In the genomic region with DNA sequence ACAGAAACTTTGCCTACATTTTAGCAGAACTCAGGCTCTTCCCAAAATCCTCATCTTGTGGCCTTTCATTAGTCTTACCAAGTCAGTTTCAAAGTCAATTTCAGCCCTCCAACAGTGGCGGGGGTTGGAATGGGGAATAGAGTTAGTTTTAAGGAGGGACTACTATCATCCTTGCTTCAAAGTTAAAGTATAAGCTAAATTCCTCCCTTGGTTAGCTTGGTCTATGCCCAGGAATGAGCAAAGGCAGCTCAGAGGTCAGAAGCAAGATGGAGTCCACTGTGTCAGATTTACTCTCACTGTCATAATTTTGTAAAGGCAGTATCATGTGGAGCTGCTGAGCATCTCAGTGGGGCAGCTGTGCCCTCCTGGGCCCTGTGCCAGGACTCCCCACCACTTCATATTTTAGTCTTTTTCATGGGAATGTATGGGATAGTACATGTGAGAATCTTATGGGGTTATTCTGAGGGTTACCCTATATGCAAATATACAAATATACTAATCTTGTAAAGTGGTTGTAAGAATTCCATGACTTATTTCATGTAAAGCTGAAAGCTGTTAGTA, we compare ENCODE assay signal across 27 cellular contexts.
DNase-seq lines count a peak whose midpoint lies in the region; ATAC-seq and TF ChIP-seq lines count a peak whose summit lies in the region.
"Had no signal": no experiment of that assay in that cellular context is flagged by ENCODE, and none has a peak within 500 bp of the region (broad histone marks: within the 10 kb centered on the region; RNA-seq: fewer than 3 reads in every experiment).

No MANE protein-coding gene starts in this region.

- H3K9me3 ChIP-seq in AG04450 (ENCODE audit: control insufficient read depth, insufficient read depth, low read length): no peaks in the 10 kb centered on the region
- H3K9me3 ChIP-seq in IMR-90 (ENCODE audit: control insufficient read depth, insufficient read depth, low read length): 0 out of 2 replicates have a peak, but pooled peaks cover 2% of the 10 kb centered on the region
- no peaks in the 10 kb centered on the region for H3K9me3 ChIP-seq in mesenchymal stem cell (ENCODE audit: control insufficient read depth, low read length)
- H3K9me3 ChIP-seq in neuronal stem cell (replicated peaks in 1 of 2; ENCODE audit: control insufficient read depth in 2 of 2, insufficient read depth in 1 of 2, low read depth in 1 of 2, low read length in 2 of 2): peaks cover 3 to 11% of the 10 kb centered on the region in 2 donors
- H3K9me3 ChIP-seq: Peyer's patch, psoas muscle, thyroid gland had no signal

- H3K27me3 ChIP-seq in AG04450 (ENCODE audit: control insufficient read depth, insufficient read depth, low read length) (no peaks in the 10 kb centered on the region), IMR-90 (ENCODE audit: control insufficient read depth, insufficient read depth, low read length) (no peaks in the 10 kb centered on the region), mesenchymal stem cell (ENCODE audit: control insufficient read depth in 1 of 2, insufficient read depth in 1 of 2, low read length in 2 of 2) (no peaks in the 10 kb centered on the region), neuronal stem cell (ENCODE audit: control insufficient read depth in 3 of 3, insufficient read depth in 3 of 3, low read depth in 1 of 3, low read length in 3 of 3) (no peaks in the 10 kb centered on the region)
- H3K27me3 ChIP-seq: neural progenitor cell, Peyer's patch, thyroid gland had no signal

- H3K79me1 ChIP-seq in IMR-90 (ENCODE audit: low read depth in 1 of 2, low read length in 2 of 2) (no peaks in the 10 kb centered on the region), mesenchymal stem cell (replicated peaks; ENCODE audit: low read length, poor library complexity, severe bottlenecking) (no peaks in the 10 kb centered on the region), neuronal stem cell (ENCODE audit: low read depth, low read length) (no peaks in the 10 kb centered on the region)

- H3K36me3 Mint-ChIP-seq in brain: no peaks in the 10 kb centered on the region
- H3K36me3 Mint-ChIP-seq in activated CD4-positive, alpha-beta T cell treated with anti-CD3 and anti-CD28 coated beads, Interleukin-2, amount 10 ng/mL, durations not matched to agents 24 days and 14 days (ENCODE audit: low read depth): no peaks in the 10 kb centered on the region
- H3K36me3 Mint-ChIP-seq: CD8-positive, alpha-beta T cell; neural progenitor cell had no signal

- no peak overlapping the region for H3K23ac ChIP-seq in IMR-90 (ENCODE audit: low read depth, low read length)
- no peak overlapping the region for H3K23ac ChIP-seq in mesenchymal stem cell (ENCODE audit: low read length in 2 of 2)
- no peak overlapping the region for H3K23ac ChIP-seq in neuronal stem cell (ENCODE audit: low read depth, low read length, poor library complexity)

- dilution Hi-C loops in IMR-90 (cut with HindIII; ENCODE audit: low sequenced_read_pairs, unreplicated experiment): no loop called here

- H2AK5ac ChIP-seq in IMR-90 (ENCODE audit: low read depth, low read length): peak overlapping the region; percentile 46
- H2AK5ac ChIP-seq in mesenchymal stem cell (ENCODE audit: low read length, severe bottlenecking): no peak overlapping the region
- no peak overlapping the region for H2AK5ac ChIP-seq in neuronal stem cell (ENCODE audit: low read depth, low read length)

- no peak for TF ChIP-seq RAD21 in IMR-90 (IDR thresholded peaks at IDR 0.05; ENCODE audit: low read length)

- H4K91ac ChIP-seq in IMR-90 (ENCODE audit: insufficient read depth, low read depth, low read length) (peak overlapping the region; percentile 55), mesenchymal stem cell (ENCODE audit: low read length) (no peak overlapping the region), neuronal stem cell (ENCODE audit: low read depth, low read length, poor library complexity) (no peak overlapping the region)

- in situ Hi-C loops in IMR-90 (cut with MboI; ENCODE audit: low sequenced_read_pairs): loop anchor here (25.0 kb wide), 1 partner anchor 729 kb away; no protein-coding TSS in a partner anchor

- H3K27ac ChIP-seq in AG04450 (ENCODE audit: low read depth, low read length) (peak overlapping the region; percentile 22), IMR-90 (ENCODE audit: insufficient read depth, low read length) (no peak overlapping the region), mesenchymal stem cell (ENCODE audit: low read length, poor library complexity, severe bottlenecking) (peak overlapping the region; percentile 83), neuronal stem cell (replicated peaks; ENCODE audit: low read length) (no peak overlapping the region)
- H3K27ac ChIP-seq: KMS-11, neural progenitor cell, Peyer's patch, psoas muscle, skin epidermis, thyroid gland had no signal

- H2BK12ac ChIP-seq in mesenchymal stem cell (ENCODE audit: low read length in 2 of 2) (peak overlapping the region in 1 of 2 experiments; percentile 6), neuronal stem cell (ENCODE audit: low read length) (no peak overlapping the region)

- H3K4ac ChIP-seq in IMR-90 (ENCODE audit: low read depth, low read length): peak overlapping the region; percentile 83
- peak overlapping the region in 1 of 2 experiments; percentile 37 for H3K4ac ChIP-seq in mesenchymal stem cell (ENCODE audit: low read depth in 1 of 2, low read length in 2 of 2)
- H3K4ac ChIP-seq in neuronal stem cell (ENCODE audit: low read length): no peak overlapping the region

- H3K9me3 Mint-ChIP-seq in brain: peaks cover 0 to 5% (median 0%) of the 10 kb centered on the region in 5 experiments
- H3K9me3 Mint-ChIP-seq in activated CD4-positive, alpha-beta T cell treated with anti-CD3 and anti-CD28 coated beads, Interleukin-2, amount 10 ng/mL, durations not matched to agents 24 days and 14 days: no peaks in the 10 kb centered on the region
- H3K9me3 Mint-ChIP-seq: CD8-positive, alpha-beta T cell; stimulated activated naive CD8-positive, alpha-beta T cell treated with anti-CD3 and anti-CD28 coated beads, Interleukin-15, Interleukin-2, amounts not matched to agents 100 ng/mL and 50 ng/mL, for 24 hours had no signal

- peak overlapping the region; percentile 85 for H2BK5ac ChIP-seq in IMR-90 (ENCODE audit: low read depth, low read length, poor library complexity, severe bottlenecking)
- no peak overlapping the region for H2BK5ac ChIP-seq in mesenchymal stem cell (ENCODE audit: low read depth, low read length, poor library complexity, severe bottlenecking)
- no peak overlapping the region for H2BK5ac ChIP-seq in neuronal stem cell (ENCODE audit: low read length)

- H2AFZ ChIP-seq in IMR-90 (replicated peaks; ENCODE audit: low read length, poor library complexity) (no peak overlapping the region), mesenchymal stem cell (ENCODE audit: low read depth, low read length) (no peak overlapping the region), neuronal stem cell (ENCODE audit: low read length) (no peak overlapping the region)
- H2AFZ ChIP-seq: neural progenitor cell had no signal

- H3K27ac Mint-ChIP-seq in brain: peak overlapping the region in 3 of 5 experiments; percentile 29 to 85 (median 52)
- no peak overlapping the region for H3K27ac Mint-ChIP-seq in activated CD4-positive, alpha-beta T cell treated with anti-CD3 and anti-CD28 coated beads, Interleukin-2, amount 10 ng/mL, durations not matched to agents 24 days and 14 days
- H3K27ac Mint-ChIP-seq: activated CD8-positive, alpha-beta T cell treated with anti-CD3 and anti-CD28 coated beads, Interleukin-2, amount 10 ng/mL, durations not matched to agents 7 days and 5 days; CD8-positive, alpha-beta T cell; dendritic cell treated with granulocyte-macrophage colony-stimulating factor and Interleukin-4, amounts not matched to agents 40 ng/mL and 50 ng/mL, for 4 days; neural progenitor cell; stimulated activated naive CD8-positive, alpha-beta T cell treated with anti-CD3 and anti-CD28 coated beads, Interleukin-15, Interleukin-2, amounts not matched to agents 100 ng/mL and 50 ng/mL, for 24 hours had no signal

- WGBS in IMR-90 (ENCODE audit: extremely low coverage in 2 of 2, insufficient read length in 1 of 2), 2 experiments: no CpG with 5 or more reads among the region's 1 CpG
- no CpG with 5 or more reads among the region's 1 CpG for WGBS in mesenchymal stem cell
- WGBS in neuronal stem cell (ENCODE audit: extremely low coverage in 2 of 2, insufficient read length in 2 of 2, insufficient replicate concordance in 1 of 2), 2 donors: no CpG with 5 or more reads among the region's 1 CpG

- no peak overlapping the region for H3K9ac ChIP-seq in IMR-90 (ENCODE audit: low read depth, low read length)
- H3K9ac ChIP-seq in mesenchymal stem cell (ENCODE audit: low read length): peak overlapping the region; percentile 56
- H3K9ac ChIP-seq in neuronal stem cell (ENCODE audit: low read depth, low read length, poor library complexity): no peak overlapping the region
- H3K9ac ChIP-seq: KMS-11, neural progenitor cell had no signal

- intact Hi-C loops in IMR-90 (cut with micrococcal nuclease): no loop called here
- intact Hi-C loops in activated CD4-positive, alpha-beta T cell treated with anti-CD3 and anti-CD28 coated beads, Interleukin-2, amount 10 ng/mL, durations not matched to agents 24 days and 14 days (cut with micrococcal nuclease): no loop called here

- H3K4me3 ChIP-seq in AG04450 (ENCODE audit: low read depth, low read length) (no peak overlapping the region), IMR-90 (ENCODE audit: insufficient read depth, low read depth, low read length) (no peak overlapping the region), mesenchymal stem cell (ENCODE audit: insufficient read depth in 1 of 2, low read depth in 1 of 2, low read length in 2 of 2) (no peak overlapping the region), neuronal stem cell (ENCODE audit: low read length in 2 of 2) (no peak overlapping the region)
- H3K4me3 ChIP-seq: GM12878, neural progenitor cell, Peyer's patch, psoas muscle, skin epidermis, thyroid gland had no signal

- H4K8ac ChIP-seq in IMR-90 (ENCODE audit: low read depth in 2 of 2, low read length in 2 of 2) (peak overlapping the region in 1 of 2 experiments; percentile 45; a peak in 1 of 4 replicates), mesenchymal stem cell (ENCODE audit: low read length) (no peak overlapping the region), neuronal stem cell (ENCODE audit: low read depth, low read length) (no peak overlapping the region)

- H3K56ac ChIP-seq in IMR-90 (ENCODE audit: extremely low read depth, insufficient read depth, low read length): no peak overlapping the region

- peaks cover 5% of the 10 kb centered on the region for H3K27me3 Mint-ChIP-seq in brain
- H3K27me3 Mint-ChIP-seq in activated CD4-positive, alpha-beta T cell treated with anti-CD3 and anti-CD28 coated beads, Interleukin-2, amount 10 ng/mL, durations not matched to agents 24 days and 14 days: no peaks in the 10 kb centered on the region
- H3K27me3 Mint-ChIP-seq: dendritic cell treated with granulocyte-macrophage colony-stimulating factor and Interleukin-4, amounts not matched to agents 40 ng/mL and 50 ng/mL, for 4 days; stimulated activated naive CD8-positive, alpha-beta T cell treated with anti-CD3 and anti-CD28 coated beads, Interleukin-15, Interleukin-2, amounts not matched to agents 100 ng/mL and 50 ng/mL, for 24 hours had no signal

- H3K4me1 ChIP-seq in IMR-90 (ENCODE audit: control insufficient read depth, insufficient read depth, low read length) (peaks cover 14% of the 10 kb centered on the region), mesenchymal stem cell (ENCODE audit: control insufficient read depth, insufficient read depth, low read depth, low read length) (peaks cover 2% of the 10 kb centered on the region), neuronal stem cell (ENCODE audit: control insufficient read depth in 2 of 2, insufficient read depth in 1 of 2, low read depth in 1 of 2, low read length in 2 of 2) (peaks cover 0 to 8% of the 10 kb centered on the region in 2 donors)
- H3K4me1 ChIP-seq: neural progenitor cell, Peyer's patch, psoas muscle, thyroid gland had no signal

- H3K36me3 ChIP-seq in IMR-90 (ENCODE audit: control insufficient read depth, insufficient read depth, low read length): no peaks in the 10 kb centered on the region
- H3K36me3 ChIP-seq in mesenchymal stem cell (ENCODE audit: control insufficient read depth in 1 of 2, insufficient read depth in 2 of 2, low read depth in 1 of 2, low read length in 2 of 2): no peaks in the 10 kb centered on the region
- no peaks in the 10 kb centered on the region for H3K36me3 ChIP-seq in neuronal stem cell (replicated peaks in 1 of 2; ENCODE audit: control insufficient read depth in 2 of 2, insufficient read depth in 2 of 2, low read length in 2 of 2)
- H3K36me3 ChIP-seq: neural progenitor cell, Peyer's patch, thyroid gland had no signal

- peaks cover 65% of the 10 kb centered on the region for H3K4me1 Mint-ChIP-seq in brain
- no peaks in the 10 kb centered on the region for H3K4me1 Mint-ChIP-seq in activated CD4-positive, alpha-beta T cell treated with anti-CD3 and anti-CD28 coated beads, Interleukin-2, amount 10 ng/mL, durations not matched to agents 24 days and 14 days

- H2AK9ac ChIP-seq in IMR-90 (replicated peaks; ENCODE audit: low read depth, low read length, poor library complexity): no peak overlapping the region

- no peak for TF ChIP-seq POLR2A in IMR-90 (IDR thresholded peaks at IDR 0.05; ENCODE audit: low read depth, low read length)

- no TSS peak for BruUV-seq in IMR-90 (replicated peaks; lab: Mats Ljungman, UMichigan)

- no peak overlapping the region for H3K4me3 Mint-ChIP-seq in brain
- H3K4me3 Mint-ChIP-seq in activated CD4-positive, alpha-beta T cell treated with anti-CD3 and anti-CD28 coated beads, Interleukin-2, amount 10 ng/mL, durations not matched to agents 24 days and 14 days: no peak overlapping the region
- H3K4me3 Mint-ChIP-seq: activated CD8-positive, alpha-beta T cell treated with anti-CD3 and anti-CD28 coated beads, Interleukin-2, amount 10 ng/mL, durations not matched to agents 7 days and 5 days; CD8-positive, alpha-beta T cell; dendritic cell treated with granulocyte-macrophage colony-stimulating factor and Interleukin-4, amounts not matched to agents 40 ng/mL and 50 ng/mL, for 4 days; neural progenitor cell; stimulated activated naive CD8-positive, alpha-beta T cell treated with anti-CD3 and anti-CD28 coated beads, Interleukin-15, Interleukin-2, amounts not matched to agents 100 ng/mL and 50 ng/mL, for 24 hours had no signal

- ATAC-seq in IMR-90 (ENCODE audit: low read depth): no peak
- ATAC-seq: activated CD4-positive, CD25-positive, alpha-beta regulatory T cell treated with anti-CD3 and anti-CD28 coated beads, Interleukin-2, amount 50 U/mL, for 24 hours; activated CD8-positive, alpha-beta T cell treated with anti-CD3 and anti-CD28 coated beads, Interleukin-2, amount 10 ng/mL, durations not matched to agents 7 days and 5 days; CD8-positive, alpha-beta T cell; GM12878; psoas muscle had no signal

- TF ChIP-seq CTCF in AG04450 (IDR thresholded peaks at IDR 0.05; ENCODE audit: low read depth, low read length): no peak
- no peak for TF ChIP-seq CTCF in IMR-90 (conservative IDR thresholded peaks at IDR 0.05; ENCODE audit: low read depth, low read length)
- no peak for TF ChIP-seq CTCF in brain (conservative IDR thresholded peaks at IDR 0.05)

- peak overlapping the region; percentile 43 for H2BK20ac ChIP-seq in IMR-90 (ENCODE audit: low read depth, low read length)

- H3K4me2 ChIP-seq in IMR-90 (ENCODE audit: low read depth, low read length) (no peak overlapping the region), mesenchymal stem cell (ENCODE audit: low read length, poor library complexity, severe bottlenecking) (no peak overlapping the region), neuronal stem cell (ENCODE audit: insufficient read depth, low read length, poor library complexity, severe bottlenecking) (no peak overlapping the region)
- H3K4me2 ChIP-seq: KMS-11, neural progenitor cell had no signal

- POLR2A ChIA-PET in AG04450 (lab: Yijun Ruan, JAX): no interaction called here
- POLR2A ChIA-PET in IMR-90 (lab: Charles Lee; ENCODE audit: unreplicated experiment): no interaction called here

- H3K14ac ChIP-seq in IMR-90 (replicated peaks; ENCODE audit: low read depth, low read length) (peak overlapping the region; percentile 71), mesenchymal stem cell (ENCODE audit: low read length in 2 of 2) (no peak overlapping the region), neuronal stem cell (ENCODE audit: low read length) (no peak overlapping the region)

- H3K18ac ChIP-seq in IMR-90 (ENCODE audit: low read depth, low read length) (peak overlapping the region; percentile 80), mesenchymal stem cell (ENCODE audit: low read depth in 1 of 2, low read length in 2 of 2) (peak overlapping the region; percentile 5 to 18), neuronal stem cell (ENCODE audit: low read length) (no peak overlapping the region)

- H4K20me1 ChIP-seq in IMR-90 (ENCODE audit: insufficient read depth, low read length): no peaks in the 10 kb centered on the region

- peaks cover 4% of the 10 kb centered on the region; the same call in 1 of the 2 replicates for H3K9me1 ChIP-seq in IMR-90 (ENCODE audit: insufficient read depth, low read length)

- H2BK15ac ChIP-seq in IMR-90 (ENCODE audit: low read depth, low read length): peak overlapping the region; percentile 31
- no peak overlapping the region for H2BK15ac ChIP-seq in mesenchymal stem cell (ENCODE audit: low read depth, poor library complexity, severe bottlenecking)
- H2BK15ac ChIP-seq in neuronal stem cell (ENCODE audit: low read length): no peak overlapping the region

- CTCF ChIA-PET in AG04450 (lab: Charles Lee) (no interaction called here), IMR-90 (lab: Yijun Ruan, JAX) (interaction anchor here (1.1 kb wide), 1 partner anchor 87 kb away, joined by 3 read pairs; no protein-coding TSS in a partner anchor)

- DNase-seq in AG04450 (ENCODE audit: low read depth, low spot score) (no peak), IMR-90 (no peak), mesenchymal stem cell (no peak), DMS53 treated with DMSO at 0.1 percent for 48 hours (lab: John Stamatoyannopoulos, UW; ENCODE audit: unreplicated experiment) (no peak), neuronal stem cell (ENCODE audit: low spot score) (no peak), LoVo (ENCODE audit: low spot score) (no peak)
- DNase-seq in activated CD4-positive, alpha-beta T cell treated with anti-CD3 and anti-CD28 coated beads, Interleukin-2, amount 10 ng/mL, durations not matched to agents 24 days and 14 days: no peak
- DNase-seq: activated CD8-positive, alpha-beta T cell treated with anti-CD3 and anti-CD28 coated beads, Interleukin-2, amount 10 ng/mL, durations not matched to agents 7 days and 5 days; activated T-cell treated with anti-CD3 and anti-CD28 coated beads, Interleukin-2, amount 50 U/mL, for 1 hour; AML-193; CD8-positive, alpha-beta T cell; DMS79 treated with DMSO at 0.1 percent for 48 hours; NCI-H2081; NCI-H510A; Peyer's patch; psoas muscle; stimulated activated CD4-positive, alpha-beta T cell treated with anti-CD3 and anti-CD28 coated beads, Interleukin-2, amount 100 ng/mL, for 48 hours; T-helper 9 cell; thyroid gland had no signal

- peak overlapping the region; percentile 86; the same call in 1 of the 2 replicates for H4K5ac ChIP-seq in IMR-90 (ENCODE audit: low read depth, low read length)

- peak overlapping the region; percentile 77 for H2BK120ac ChIP-seq in IMR-90 (ENCODE audit: low read depth, low read length)
- H2BK120ac ChIP-seq in mesenchymal stem cell (ENCODE audit: low read depth, low read length): peak overlapping the region; percentile 15
- no peak overlapping the region for H2BK120ac ChIP-seq in neuronal stem cell (ENCODE audit: low read depth, low read length)

Comparison
In these comparisons a context has a peak if more than half of its experiments do, and no peak if none do; other contexts are left out.
1. H3K27ac ChIP-seq: peak in AG04450 (single experiment) and mesenchymal stem cell (single experiment); none in IMR-90 (single experiment) and neuronal stem cell (single experiment).